Comparison of ENCODE assay signal across 8 cellular contexts in the genomic region with DNA sequence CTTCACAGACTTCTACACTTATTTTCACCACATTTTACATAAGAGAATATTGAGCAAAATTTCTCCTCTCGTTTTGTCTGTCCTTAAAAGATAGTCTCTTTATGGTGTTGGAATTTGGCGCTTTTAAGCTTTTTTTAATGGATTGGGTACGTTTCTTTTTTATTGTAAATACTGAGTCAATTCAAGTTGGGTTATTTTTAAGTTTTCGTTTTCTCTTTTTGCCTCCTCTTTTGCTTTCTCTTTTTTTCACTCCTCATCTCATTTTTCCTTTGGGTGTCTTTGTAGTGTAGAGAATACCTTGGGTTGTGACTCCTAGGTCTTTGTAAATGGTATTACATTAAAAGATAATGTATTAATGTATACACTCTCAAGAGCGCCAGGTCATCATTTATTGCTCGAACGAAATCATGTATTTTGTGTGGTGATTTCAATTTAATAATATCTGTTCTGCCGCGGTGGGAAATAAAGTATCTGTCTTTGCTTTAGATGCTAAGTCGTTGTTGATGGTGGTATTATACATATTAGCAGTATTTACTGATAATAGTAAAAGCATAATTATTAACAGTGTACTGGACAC. TPM values are rescaled to one million over a fixed set of nuclear protein-coding genes. Genes with fewer than 3 reads are reported as not detected.
DNase-seq lines count a peak whose midpoint lies in the region; ATAC-seq and TF ChIP-seq lines count a peak whose summit lies in the region.

No MANE protein-coding gene starts in this region.

- H3K27ac ChIP-seq in body of pancreas: peak overlapping the region in 2 of 4 donors; percentile 76 to 83
- H3K27ac ChIP-seq in right lobe of liver: peak overlapping the region in 2 of 3 donors; percentile 69 to 82
- H3K27ac ChIP-seq in thyroid gland: peak overlapping the region in 2 of 3 donors; percentile 57 to 73

- H3K27me3 ChIP-seq in body of pancreas (no peaks in the 10 kb centered on the region), right lobe of liver (no peaks in the 10 kb centered on the region), thyroid gland (no peaks in the 10 kb centered on the region)

- intact Hi-C loops in body of pancreas (cut with DNase I): no loop called here
- intact Hi-C loops in right lobe of liver (cut with DNase I): no loop called here
- intact Hi-C loops in thyroid gland (cut with DNase I): no loop called here

- TF ChIP-seq POLR2A in body of pancreas (IDR thresholded peaks at IDR 0.05) (no peak), right lobe of liver (IDR thresholded peaks at IDR 0.05) (no peak), thyroid gland (IDR thresholded peaks at IDR 0.05) (no peak)

- 4 to 7% methylated on average over 10 of the region's 10 CpGs for WGBS in body of pancreas, 2 donors
- 12% methylated on average over 10 of the region's 10 CpGs for WGBS in right lobe of liver (ENCODE audit: insufficient coverage, low coverage, low lambda C conversion rate, missing lambda C conversion rate)
- 19% methylated on average over 10 of the region's 10 CpGs for WGBS in thyroid gland, 2 donors

- H3K36me3 ChIP-seq in body of pancreas (replicated peaks in 1 of 2; ENCODE audit: insufficient read depth in 1 of 2, low read depth in 2 of 2) (no peaks in the 10 kb centered on the region), right lobe of liver (no peaks in the 10 kb centered on the region), thyroid gland (no peaks in the 10 kb centered on the region)

- DNase-seq in DMS 273 (lab: John Stamatoyannopoulos, UW; ENCODE audit: unreplicated experiment): peak; percentile 31
- no peak for DNase-seq in DMS 273 treated with DMSO at 0.1 percent for 48 hours (lab: John Stamatoyannopoulos, UW)
- no peak for DNase-seq in body of pancreas
- no peak for DNase-seq in right lobe of liver
- DNase-seq in thyroid gland: no peak
- DNase-seq in MV-4-11 (lab: John Stamatoyannopoulos, UW): no peak
- no peak for DNase-seq in HuH-7 (ENCODE audit: low spot score)

- ATAC-seq in body of pancreas (no peak), right lobe of liver (no peak)
- ATAC-seq in activated CD4-positive, CD25-positive, alpha-beta regulatory T cell treated with anti-CD3 and anti-CD28 coated beads, Interleukin-2, amount 50 U/mL, for 24 hours: no peak

- no peak for TF ChIP-seq CTCF in body of pancreas (IDR thresholded peaks at IDR 0.05)
- no peak for TF ChIP-seq CTCF in right lobe of liver (IDR thresholded peaks at IDR 0.05)
- TF ChIP-seq CTCF in thyroid gland (IDR thresholded peaks at IDR 0.05): no peak

- peaks cover 22% of the 10 kb centered on the region for H3K4me1 ChIP-seq in body of pancreas
- peaks cover 0 to 7% (median 0%) of the 10 kb centered on the region in 4 donors for H3K4me1 ChIP-seq in right lobe of liver
- H3K4me1 ChIP-seq in thyroid gland: peaks cover 5 to 12% of the 10 kb centered on the region in 2 donors

- H3K9me3 ChIP-seq in body of pancreas (no peaks in the 10 kb centered on the region), right lobe of liver (no peaks in the 10 kb centered on the region), thyroid gland (no peaks in the 10 kb centered on the region)

- peak overlapping the region; percentile 68 to 72 for H3K4me3 ChIP-seq in body of pancreas
- H3K4me3 ChIP-seq in right lobe of liver: peak overlapping the region; percentile 91 to 99 (median 98)
- H3K4me3 ChIP-seq in thyroid gland (replicated peaks in 1 of 3): peak overlapping the region; percentile 41 to 97 (median 97)

RNA-seq across cellular contexts. Expression of a gene that starts 0.8 kb away (rescaled TPM):
- total RNA-seq in body of pancreas (10 to 100 TPM; 15.5 to 17.9 TPM), right lobe of liver (10 to 100 TPM; 11.3 to 18.4 (median 17.0) TPM), thyroid gland (10 to 100 TPM; 35.9 to 44.6 (median 43.0) TPM)
